Comparison of ENCODE assay signal across 8 cellular contexts in genomic region chr7:120805636-120806388, GRCh38. TPM values are rescaled to one million over a fixed set of nuclear protein-coding genes. Genes with fewer than 3 reads are reported as not detected.
DNase-seq lines count a peak whose midpoint lies in the region; ATAC-seq and TF ChIP-seq lines count a peak whose summit lies in the region.

No MANE protein-coding gene starts in this region.

- peaks cover 10 to 11% of the 10 kb centered on the region in 2 donors for H3K27me3 Mint-ChIP-seq in T-cell

- POLR2A ChIA-PET in T-cell (lab: Charles Lee): interaction anchor here in 1 of 2 donors (0.6 kb wide), 1 partner anchor 433 kb away, joined by 3 read pairs; no protein-coding TSS in a partner anchor

- no peaks in the 10 kb centered on the region for H3K4me1 Mint-ChIP-seq in T-cell

- H3K4me3 Mint-ChIP-seq in T-cell: no peak overlapping the region

- no peaks in the 10 kb centered on the region for H3K36me3 Mint-ChIP-seq in T-cell

- ATAC-seq in HG02623 (IDR thresholded peaks at IDR 0.05; ENCODE audit: unreplicated experiment) (peak; percentile 76), T-cell (replicated peaks in 1 of 4) (peak in 2 of 4 experiments; percentile 38 to 57)

- DNase-seq in activated effector memory CD4-positive, alpha-beta T cell treated with anti-CD3 and anti-CD28 coated beads, Interleukin-2, amount 50 U/mL, for 16 hours: peak; percentile 73
- DNase-seq in activated effector memory CD4-positive, alpha-beta T cell treated with Interleukin-2 at 50 U/mL for 16 hours: no peak
- DNase-seq in NCI-H1105 treated with DMSO at 0.1 percent for 48 hours (lab: John Stamatoyannopoulos, UW) (peak; percentile 74), T-cell (peak in 28 of 34 experiments; percentile 1 to 44 (median 26)), cardiac fibroblast (ENCODE audit: low read depth in 2 of 2) (peak; percentile 72 to 75), left kidney (ENCODE audit: low read depth, low spot score) (peak; percentile 95)
- peak; percentile 27 for DNase-seq in stimulated activated CD8-positive, alpha-beta memory T cell treated with anti-CD3 and anti-CD28 coated beads, Interleukin-15, amount 100 ng/mL, for 1 hour (ENCODE audit: low read depth)

- CTCF ChIA-PET in T-cell (lab: Charles Lee): interaction anchor here (0.5 to 4.0 kb wide), 16 partner anchors 11 to 1188 kb away, joined by 3 to 15 read pairs (median 4); no protein-coding TSS in a partner anchor

- peak; percentile 79 for TF ChIP-seq CTCF in cardiac fibroblast (IDR thresholded peaks at IDR 0.05; ENCODE audit: low read depth, low read length)

- H3K4me3 ChIP-seq in cardiac fibroblast (replicated peaks in 1 of 2; ENCODE audit: low read depth in 2 of 2, low read length in 2 of 2): no peak overlapping the region

- H3K27ac Mint-ChIP-seq in T-cell: no peak overlapping the region

- no peaks in the 10 kb centered on the region for H3K9me3 Mint-ChIP-seq in T-cell

RNA-seq across cellular contexts. Expression of gene TSPAN12, which starts 52.1 kb away (rescaled TPM):
- total RNA-seq in T-cell: under 1 TPM in 3 of 5 donors, not detected in 2; 0.33 to 0.44 (median 0.41) TPM
